ENCODE assay signal across 8 cellular contexts in genomic region chr16:19523559-19524355, GRCh38. TPM values are rescaled to one million over a fixed set of nuclear protein-coding genes. Genes with fewer than 3 reads are reported as not detected.
A peak's percentile ranks its signal among the peaks of the same experiment; 100 is the strongest.
DNase-seq lines count a peak whose midpoint lies in the region; ATAC-seq lines count a peak whose summit lies in the region.

CCP110 (plus strand) TSS chr16:19523942; CDS start chr16:19527882, 3,940 bp downstream.

- no peaks in the 10 kb centered on the region for H3K27me3 ChIP-seq in effector memory CD4-positive, alpha-beta T cell (replicated peaks; ENCODE audit: control insufficient read depth, insufficient read depth, low read length, poor library complexity, severe bottlenecking)

- peak within 1 kb of the TSS; percentile 98 for H3K4me3 ChIP-seq in effector memory CD4-positive, alpha-beta T cell (ENCODE audit: insufficient read depth, low read depth, low read length, poor library complexity, severe bottlenecking)

- H3K36me3 ChIP-seq in effector memory CD4-positive, alpha-beta T cell (ENCODE audit: control insufficient read depth, insufficient read depth, low read length) = peaks cover 2% of the 10 kb centered on the region

- H3K27ac ChIP-seq in effector memory CD4-positive, alpha-beta T cell (ENCODE audit: insufficient read depth, low read length, poor library complexity, severe bottlenecking) = peak within 1 kb of the TSS; percentile 67

- H3K9me3 ChIP-seq in effector memory CD4-positive, alpha-beta T cell (ENCODE audit: control insufficient read depth, low read length) = no peaks in the 10 kb centered on the region

- DNase-seq in CMK (ENCODE audit: low read depth) = peak; percentile 73
- peak; percentile 94 for DNase-seq in HT1080 (ENCODE audit: low read depth)
- DNase-seq in NOMO-1 (lab: John Stamatoyannopoulos, UW; ENCODE audit: unreplicated experiment in 2 of 2) = peak; percentile 96 to 97
- peak; percentile 89 to 92 (median 91) for DNase-seq in effector memory CD4-positive, alpha-beta T cell
- DNase-seq in lung microvascular endothelial cell (ENCODE audit: low read depth in 2 of 2) = peak; percentile 97 to 98
- peak; percentile 87 to 88 (median 87) for DNase-seq in stimulated activated CD4-positive, alpha-beta T cell treated with anti-CD3 and anti-CD28 coated beads, TNF-alpha, amount 100 ng/mL, for 4 hours (ENCODE audit: low read depth in 3 of 3)

- POLR2A ChIA-PET in activated CD8-positive, alpha-beta memory T cell treated with anti-CD3 and anti-CD28 coated beads for 36 hours (lab: Charles Lee) = interaction anchor here (2.6 kb wide), 1 partner anchor 32 kb away, joined by 14 read pairs; the partner anchor contains the start of gene VPS35L

- CTCF ChIA-PET in activated CD8-positive, alpha-beta memory T cell treated with anti-CD3 and anti-CD28 coated beads for 36 hours (lab: Charles Lee) = interaction anchor here (1.3 to 1.4 kb wide), 2 partner anchors 22 to 31 kb away, joined by 3 to 8 read pairs; partner anchors contain the start of gene VPS35L

- H3K4me1 ChIP-seq in effector memory CD4-positive, alpha-beta T cell (ENCODE audit: control insufficient read depth, insufficient read depth, low read length, poor library complexity, severe bottlenecking) = peaks cover 21% of the 10 kb centered on the region

- ATAC-seq in GM21360 (IDR thresholded peaks at IDR 0.05; ENCODE audit: unreplicated experiment) = peak; percentile 62

RNA-seq across cellular contexts. Expression of gene CCP110, which starts in this region (rescaled TPM):
- 12.8 and 17.4 TPM in 2 replicates for total RNA-seq in HT1080 (2014; rRNA removed; shearing (Covaris generic))
- polyA plus RNA-seq in HT1080 (2015; cell fraction: cytosol; rRNA removed) = 17.6 and 23.6 TPM in 2 replicates
- polyA plus RNA-seq in HT1080 (2015; cell fraction: nucleus; rRNA removed) = 24.4 and 31.8 TPM in 2 replicates
- total RNA-seq in activated CD8-positive, alpha-beta memory T cell treated with anti-CD3 and anti-CD28 coated beads for 36 hours = 10 to 100 TPM; 29.3 to 30.1 TPM
- total RNA-seq in lung microvascular endothelial cell = 5.6 and 6.5 TPM in 2 replicates

Comparison
In these comparisons a context has a peak if more than half of its experiments do, and no peak if none do; other contexts are left out.
1. Peak in every context shown above with its lines: DNase-seq, ATAC-seq, H3K4me3 ChIP-seq and H3K27ac ChIP-seq.